Comparison of ENCODE assay signal across 16 cellular contexts in the genomic region with DNA sequence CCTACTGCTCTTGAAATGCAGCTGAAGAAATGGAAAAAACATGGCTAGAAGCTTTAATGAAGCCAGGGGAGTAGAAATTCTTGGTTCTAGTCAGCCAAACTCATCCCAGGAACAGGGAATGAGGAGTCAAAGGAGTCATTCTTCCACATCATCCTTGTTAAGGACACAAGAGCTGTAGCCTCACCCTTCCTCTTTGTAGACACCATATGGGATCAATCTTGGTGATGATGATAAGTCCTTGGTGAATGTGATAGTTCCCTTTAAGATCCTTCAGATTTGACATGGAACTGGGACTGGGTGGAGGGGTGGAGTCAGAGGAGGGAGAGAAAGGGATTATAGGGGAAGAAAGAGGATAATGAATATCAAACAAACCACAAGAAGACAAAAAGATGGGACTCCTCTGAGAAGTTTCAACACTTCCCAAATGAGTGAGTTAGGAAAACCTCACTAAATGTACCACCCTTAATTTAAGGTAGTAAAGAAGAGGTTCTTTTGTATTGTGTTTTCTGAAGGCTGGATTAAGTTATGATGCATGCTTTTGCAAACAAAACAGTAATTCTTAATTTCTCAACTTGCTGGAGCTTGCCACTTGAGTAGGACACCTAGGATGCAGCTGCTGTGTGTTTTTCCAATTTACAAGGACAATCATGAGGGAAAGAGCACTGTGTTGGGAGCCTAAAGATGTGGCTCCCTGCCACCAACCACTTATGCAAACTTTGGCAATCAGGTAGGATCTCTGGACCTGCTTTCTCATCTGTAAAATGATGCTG.
DNase-seq lines count a peak whose midpoint lies in the region; ATAC-seq, FAIRE-seq and TF ChIP-seq lines count a peak whose summit lies in the region.
"Had no signal": no experiment of that assay in that cellular context is flagged by ENCODE, and none has a peak within 500 bp of the region (broad histone marks: within the 10 kb centered on the region; RNA-seq: fewer than 3 reads in every experiment).

No MANE protein-coding gene starts in this region.

- no peak overlapping the region for H3K4me3 Mint-ChIP-seq in nephron
- H3K4me3 Mint-ChIP-seq: CD14-positive monocyte; CD4-positive, alpha-beta memory T cell; H9 had no signal

- DNase-seq in HS-5 (ENCODE audit: low read depth) = peak; percentile 19
- peak; percentile 56 for DNase-seq in epithelial cell of esophagus (ENCODE audit: low read depth)
- DNase-seq in fibroblast of mammary gland (ENCODE audit: low read depth) = peak; percentile 27
- no peak for DNase-seq in GM19239 (ENCODE audit: insufficient read length, low spot score)
- DNase-seq in LoVo (ENCODE audit: low spot score) = no peak
- DNase-seq in activated naive CD4-positive, alpha-beta T cell treated with anti-CD3 and anti-CD28 coated beads, Interleukin-2, amount 50 U/mL, for 72 hours (ENCODE audit: low spot score in 2 of 2) = no peak
- DNase-seq: 8988T; Calu3; CD4-positive, alpha-beta memory T cell; DMS79 treated with DMSO at 0.1 percent for 48 hours; GF-D8; H9 had no signal

- peaks cover 5% of the 10 kb centered on the region for H3K9me3 Mint-ChIP-seq in nephron
- H3K9me3 Mint-ChIP-seq in activated naive CD4-positive, alpha-beta T cell treated with anti-CD3 and anti-CD28 coated beads, Interleukin-2, amount 50 U/mL, for 72 hours = peaks cover 0 to 1% of the 10 kb centered on the region in 2 donors

- TF ChIP-seq CTCF in epithelial cell of esophagus (IDR thresholded peaks at IDR 0.05; ENCODE audit: insufficient read depth, low read depth, low read length, missing control alignments) (no peak), fibroblast of mammary gland (conservative IDR thresholded peaks at IDR 0.05; ENCODE audit: control insufficient read depth, insufficient read depth, low read depth, low read length) (no peak), nephron (IDR thresholded peaks at IDR 0.05; ENCODE audit: unreplicated experiment in 3 of 3) (no peak)

- no peaks in the 10 kb centered on the region for H3K36me3 Mint-ChIP-seq in nephron (ENCODE audit: low read depth)
- H3K36me3 Mint-ChIP-seq in activated naive CD4-positive, alpha-beta T cell treated with anti-CD3 and anti-CD28 coated beads, Interleukin-2, amount 50 U/mL, for 72 hours = no peaks in the 10 kb centered on the region
- H3K36me3 Mint-ChIP-seq: CD14-positive monocyte; CD4-positive, alpha-beta memory T cell had no signal

- no peak overlapping the region for H3K4me3 ChIP-seq in epithelial cell of esophagus (ENCODE audit: low read length)
- no peak overlapping the region for H3K4me3 ChIP-seq in fibroblast of mammary gland (ENCODE audit: control insufficient read depth, low read depth, low read length)
- H3K4me3 ChIP-seq: BLaER1 had no signal

- H3K27ac Mint-ChIP-seq in nephron = peak overlapping the region; percentile 53 to 97 (median 92)
- no peak overlapping the region for H3K27ac Mint-ChIP-seq in activated naive CD4-positive, alpha-beta T cell treated with anti-CD3 and anti-CD28 coated beads, Interleukin-2, amount 50 U/mL, for 72 hours
- H3K27ac Mint-ChIP-seq: CD14-positive monocyte, H9 had no signal

- peaks cover 17% of the 10 kb centered on the region for H3K4me1 Mint-ChIP-seq in nephron
- H3K4me1 Mint-ChIP-seq: CD14-positive monocyte; CD4-positive, alpha-beta memory T cell had no signal

- no peak for ATAC-seq in activated naive CD4-positive, alpha-beta T cell treated with anti-CD3 and anti-CD28 coated beads, Interleukin-2, amount 50 U/mL, for 72 hours

- H3K27me3 Mint-ChIP-seq in nephron (ENCODE audit: low read depth) = peaks cover 10% of the 10 kb centered on the region

- FAIRE-seq in GM19239 (lab: Jason Lieb, UNC) = no peak
- FAIRE-seq: H1 had no signal

Comparison
In these comparisons a context has a peak if more than half of its experiments do, and no peak if none do; other contexts are left out.
1. DNase-seq: peak in HS-5 (single experiment), epithelial cell of esophagus (single experiment) and fibroblast of mammary gland (single experiment); none in GM19239 (single experiment), LoVo (single experiment) and activated naive CD4-positive, alpha-beta T cell treated with anti-CD3 and anti-CD28 coated beads, Interleukin-2, amount 50 U/mL, for 72 hours (0 of 2).
2. H3K27ac Mint-ChIP-seq: peak in nephron (3 of 3); none in activated naive CD4-positive, alpha-beta T cell treated with anti-CD3 and anti-CD28 coated beads, Interleukin-2, amount 50 U/mL, for 72 hours (0 of 2).